Comparison of ENCODE assay signal across 24 cellular contexts in genomic region chr5:4579679-4580078, GRCh38.
"Had no signal": no experiment of that assay in that cellular context is flagged by ENCODE, and none has a peak within 500 bp of the region (broad histone marks: within the 10 kb centered on the region; RNA-seq: fewer than 3 reads in every experiment).

No MANE protein-coding gene starts in this region.

- H3K27ac Mint-ChIP-seq: neural progenitor cell; stimulated activated effector memory CD8-positive, alpha-beta T cell treated with anti-CD3 and anti-CD28 coated beads, Interleukin-12 subunit alpha, Interleukin-12 subunit beta, amount 100 ng/mL, for 72 hours; stimulated activated naive CD8-positive, alpha-beta T cell treated with anti-CD3 and anti-CD28 coated beads, Interleukin-15, Interleukin-2, amounts not matched to agents 100 ng/mL and 50 ng/mL, for 24 hours had no signal

- H2AFZ ChIP-seq: neural progenitor cell had no signal

- H3K27ac ChIP-seq: coronary artery, dorsolateral prefrontal cortex, epithelial cell of prostate, esophagus muscularis mucosa, gastrocnemius medialis, heart right ventricle, neural progenitor cell, ovary, tibial artery, upper lobe of left lung, uterus had no signal

- H3K4me1 Mint-ChIP-seq: naive thymus-derived CD8-positive, alpha-beta T cell; stimulated activated effector memory CD8-positive, alpha-beta T cell treated with anti-CD3 and anti-CD28 coated beads, Interleukin-12 subunit alpha, Interleukin-12 subunit beta, amount 100 ng/mL, for 72 hours had no signal

- H3K9me3 Mint-ChIP-seq: neural progenitor cell had no signal

- H3K9ac ChIP-seq: neural progenitor cell had no signal

- H3K4me3 ChIP-seq: coronary artery, dorsolateral prefrontal cortex, esophagus muscularis mucosa, gastrocnemius medialis, heart right ventricle, mucosa of descending colon, neural progenitor cell, ovary, tibial artery, upper lobe of left lung, uterus had no signal

- H3K36me3 ChIP-seq: esophagus muscularis mucosa, gastrocnemius medialis, heart right ventricle, neural progenitor cell, ovary, tibial artery, upper lobe of left lung, uterus had no signal

- FAIRE-seq: islet of Langerhans had no signal

- H3K36me3 Mint-ChIP-seq: naive thymus-derived CD8-positive, alpha-beta T cell; neural progenitor cell; stimulated activated effector memory CD8-positive, alpha-beta T cell treated with anti-CD3 and anti-CD28 coated beads, Interleukin-12 subunit alpha, Interleukin-12 subunit beta, amount 100 ng/mL, for 72 hours had no signal

- H3K4me2 ChIP-seq: neural progenitor cell had no signal

- H3K27me3 Mint-ChIP-seq: naive thymus-derived CD8-positive, alpha-beta T cell; stimulated activated naive CD8-positive, alpha-beta T cell treated with anti-CD3 and anti-CD28 coated beads, Interleukin-15, Interleukin-2, amounts not matched to agents 100 ng/mL and 50 ng/mL, for 24 hours had no signal

- ATAC-seq: gastrocnemius medialis; heart right ventricle; left lobe of liver; mucosa of descending colon; naive thymus-derived CD8-positive, alpha-beta T cell; right cardiac atrium; stimulated activated effector memory CD8-positive, alpha-beta T cell treated with anti-CD3 and anti-CD28 coated beads, Interleukin-12 subunit alpha, Interleukin-12 subunit beta, amount 100 ng/mL, for 72 hours had no signal

- DNase-seq: dorsolateral prefrontal cortex; effector CD8-positive, alpha-beta T cell; gastrocnemius medialis; heart right ventricle; hypothalamus; mammary epithelial cell; mucosa of descending colon; naive thymus-derived CD8-positive, alpha-beta T cell; nucleus accumbens; ovary; right cardiac atrium; stimulated activated CD4-positive, alpha-beta T cell treated with anti-CD3 and anti-CD28 coated beads, Interleukin-4, amount 100 ng/mL, for 1 hour; stimulated activated CD8-positive, alpha-beta memory T cell treated with anti-CD3 and anti-CD28 coated beads, Interleukin-4, amount 100 ng/mL, for 48 hours; tibial artery; uterus had no signal

- H3K9me3 ChIP-seq: esophagus muscularis mucosa, gastrocnemius medialis, upper lobe of left lung, uterus had no signal

- H3K4me1 ChIP-seq: esophagus muscularis mucosa, gastrocnemius medialis, heart right ventricle, neural progenitor cell, tibial artery, upper lobe of left lung, uterus had no signal

- H3K4me3 Mint-ChIP-seq: naive thymus-derived CD8-positive, alpha-beta T cell; neural progenitor cell; stimulated activated effector memory CD8-positive, alpha-beta T cell treated with anti-CD3 and anti-CD28 coated beads, Interleukin-12 subunit alpha, Interleukin-12 subunit beta, amount 100 ng/mL, for 72 hours; stimulated activated naive CD8-positive, alpha-beta T cell treated with anti-CD3 and anti-CD28 coated beads, Interleukin-15, Interleukin-2, amounts not matched to agents 100 ng/mL and 50 ng/mL, for 24 hours had no signal

- H3K27me3 ChIP-seq: esophagus muscularis mucosa, gastrocnemius medialis, neural progenitor cell, ovary, tibial artery, upper lobe of left lung, uterus had no signal
